ENCODE assay signal across 15 cellular contexts in genomic region chr7:73999664-74000420, GRCh38. TPM values are rescaled to one million over a fixed set of nuclear protein-coding genes. Genes with fewer than 3 reads are reported as not detected.
DNase-seq lines count a peak whose midpoint lies in the region; ATAC-seq, FAIRE-seq and TF ChIP-seq lines count a peak whose summit lies in the region.
"Had no signal": no experiment of that assay in that cellular context is flagged by ENCODE, and none has a peak within 500 bp of the region (broad histone marks: within the 10 kb centered on the region; RNA-seq: fewer than 3 reads in every experiment).

No MANE protein-coding gene starts in this region.

- peak overlapping the region; percentile 35 for H3K27ac ChIP-seq in astrocyte (ENCODE audit: low read depth, low read length)
- no peak overlapping the region for H3K27ac ChIP-seq in right cardiac atrium (ENCODE audit: low read length)
- H3K27ac ChIP-seq: hepatocyte, PC-9 had no signal

- H3K27me3 Mint-ChIP-seq in astrocyte (ENCODE audit: low read depth, unreplicated experiment) = peaks cover 13% of the 10 kb centered on the region
- peaks cover 5 to 8% of the 10 kb centered on the region in 2 donors for H3K27me3 Mint-ChIP-seq in T-cell

- no peaks in the 10 kb centered on the region for H3K27me3 ChIP-seq in astrocyte (ENCODE audit: insufficient read depth, low read length)
- no peaks in the 10 kb centered on the region for H3K27me3 ChIP-seq in right cardiac atrium (ENCODE audit: control insufficient read depth, insufficient read depth)
- H3K27me3 ChIP-seq in skeletal muscle satellite cell (ENCODE audit: control insufficient read depth, insufficient read depth, low read length) = no peaks in the 10 kb centered on the region
- H3K27me3 ChIP-seq: hepatocyte had no signal

- H3K36me3 ChIP-seq in astrocyte (ENCODE audit: insufficient read depth, low read length) (no peaks in the 10 kb centered on the region), skeletal muscle satellite cell (ENCODE audit: insufficient read depth, low read length) (no peaks in the 10 kb centered on the region)

- DNase-seq in GM04503 (ENCODE audit: low read depth) = peak; percentile 94
- peak; percentile 95 for DNase-seq in astrocyte (ENCODE audit: low read depth)
- peak; percentile 82 to 91 (median 90) for DNase-seq in right cardiac atrium
- DNase-seq in NCI-H1105 (lab: John Stamatoyannopoulos, UW) = no peak
- DNase-seq in T-cell = no peak
- no peak for DNase-seq in NCI-H1092 (lab: John Stamatoyannopoulos, UW)
- no peak for DNase-seq in HuH-7 (ENCODE audit: low spot score)
- DNase-seq: activated T-cell treated with anti-CD3 and anti-CD28 coated beads, Interleukin-2, amount 50 U/mL, for 1 hour; COR-L47; NCI-H2081; PC-9 had no signal

- WGBS in right cardiac atrium = 45% methylated on average over 26 of the region's 26 CpGs

- H3K4me1 Mint-ChIP-seq in astrocyte (ENCODE audit: low read depth, unreplicated experiment) (peaks cover 3% of the 10 kb centered on the region), T-cell (peaks cover 8 to 14% (median 10%) of the 10 kb centered on the region in 3 donors)

- peak; percentile 43 for FAIRE-seq in astrocyte (lab: Jason Lieb, UNC)
- FAIRE-seq: GM12878 had no signal

- CTCF ChIA-PET in T-cell (lab: Charles Lee) = no interaction called here

- H3K9ac ChIP-seq in astrocyte (ENCODE audit: low read length) (peak overlapping the region; percentile 62), skeletal muscle satellite cell (ENCODE audit: low read depth, low read length) (peak overlapping the region; percentile 81)

- H3K4me1 ChIP-seq in astrocyte (ENCODE audit: insufficient read depth, low read length) = peaks cover 34% of the 10 kb centered on the region
- H3K4me1 ChIP-seq in right cardiac atrium (ENCODE audit: control insufficient read depth, insufficient read depth, low read length) = no peaks in the 10 kb centered on the region
- H3K4me1 ChIP-seq in skeletal muscle satellite cell (ENCODE audit: control insufficient read depth, insufficient read depth, low read length) = peaks cover 47% of the 10 kb centered on the region

- H3K9me3 ChIP-seq in astrocyte (ENCODE audit: insufficient read depth, low read depth, low read length) (peaks cover 2% of the 10 kb centered on the region), right cardiac atrium (ENCODE audit: control insufficient read depth, low read length) (no peaks in the 10 kb centered on the region), skeletal muscle satellite cell (replicated peaks; ENCODE audit: low read length) (no peaks in the 10 kb centered on the region)

- H4K20me1 ChIP-seq in astrocyte (ENCODE audit: insufficient read depth, low read length) = no peaks in the 10 kb centered on the region

- H3K36me3 Mint-ChIP-seq in astrocyte (ENCODE audit: low read depth, unreplicated experiment) = peaks cover 2% of the 10 kb centered on the region
- no peaks in the 10 kb centered on the region for H3K36me3 Mint-ChIP-seq in T-cell
- H3K36me3 Mint-ChIP-seq: stimulated activated effector memory CD8-positive, alpha-beta T cell treated with anti-CD3 and anti-CD28 coated beads, Interleukin-12 subunit alpha, Interleukin-12 subunit beta, amount 100 ng/mL, for 72 hours had no signal

- no peaks in the 10 kb centered on the region for H3K79me2 ChIP-seq in astrocyte (ENCODE audit: insufficient read depth, low read length)
- H3K79me2 ChIP-seq: hepatocyte had no signal

- no peak for TF ChIP-seq CTCF in astrocyte (IDR thresholded peaks at IDR 0.05; ENCODE audit: insufficient read depth, low read depth, low read length)

- no peak overlapping the region for H3K27ac Mint-ChIP-seq in astrocyte (ENCODE audit: unreplicated experiment)
- no peak overlapping the region for H3K27ac Mint-ChIP-seq in T-cell
- H3K27ac Mint-ChIP-seq: stimulated activated effector memory CD8-positive, alpha-beta T cell treated with anti-CD3 and anti-CD28 coated beads, Interleukin-12 subunit alpha, Interleukin-12 subunit beta, amount 100 ng/mL, for 72 hours had no signal

- H3K4me2 ChIP-seq in astrocyte (ENCODE audit: low read length) (peak overlapping the region; percentile 31), skeletal muscle satellite cell (ENCODE audit: low read length) (peak overlapping the region; percentile 1)
- H3K4me2 ChIP-seq: hepatocyte, PC-9 had no signal

- no peak overlapping the region for H3K4me3 ChIP-seq in astrocyte (ENCODE audit: insufficient read depth, low read depth, low read length)
- H3K4me3 ChIP-seq in right cardiac atrium (ENCODE audit: low read length) = no peak overlapping the region
- no peak overlapping the region for H3K4me3 ChIP-seq in skeletal muscle satellite cell (ENCODE audit: low read length)
- H3K4me3 ChIP-seq: GM12878, hepatocyte, PC-9 had no signal

- H3K4me3 Mint-ChIP-seq in astrocyte (ENCODE audit: unreplicated experiment) (no peak overlapping the region), T-cell (no peak overlapping the region)
- H3K4me3 Mint-ChIP-seq: stimulated activated effector memory CD8-positive, alpha-beta T cell treated with anti-CD3 and anti-CD28 coated beads, Interleukin-12 subunit alpha, Interleukin-12 subunit beta, amount 100 ng/mL, for 72 hours had no signal

- H2AFZ ChIP-seq in astrocyte (ENCODE audit: low read depth, low read length) = no peak overlapping the region
- H2AFZ ChIP-seq: hepatocyte, PC-9 had no signal

- ATAC-seq in right cardiac atrium = peak; percentile 75 to 76
- no peak for ATAC-seq in T-cell (replicated peaks in 1 of 4)
- ATAC-seq: GM12878; stimulated activated effector memory CD8-positive, alpha-beta T cell treated with anti-CD3 and anti-CD28 coated beads, Interleukin-12 subunit alpha, Interleukin-12 subunit beta, amount 100 ng/mL, for 72 hours had no signal

- H3K9me3 Mint-ChIP-seq in astrocyte (ENCODE audit: unreplicated experiment) (peaks cover 18% of the 10 kb centered on the region), T-cell (peaks cover 0 to 7% (median 6%) of the 10 kb centered on the region in 3 donors)
- H3K9me3 Mint-ChIP-seq: stimulated activated effector memory CD8-positive, alpha-beta T cell treated with anti-CD3 and anti-CD28 coated beads, Interleukin-12 subunit alpha, Interleukin-12 subunit beta, amount 100 ng/mL, for 72 hours had no signal

- POLR2A ChIA-PET in T-cell (lab: Charles Lee) = no interaction called here

- intact Hi-C loops in right cardiac atrium (cut with DNase I) = loop anchor here in 1 of 4 donors (10.0 kb wide), 1 partner anchor 105 kb away; no protein-coding TSS in a partner anchor

RNA-seq across cellular contexts. Expression of gene ELN, which starts 28.1 kb away (rescaled TPM):
- total RNA-seq in astrocyte (0.75 and 0.89 TPM in 2 replicates), right cardiac atrium (100 to 1,000 TPM in 3 of 4 donors, 10 to 100 TPM in 1; 100.0 to 323 (median 120) TPM), T-cell (under 1 TPM in 3 of 5 donors, not detected in 2; 0.22 to 0.56 (median 0.44) TPM)
- polyA plus RNA-seq in right cardiac atrium = 73.4 TPM
- 4.6 and 58.8 TPM in 2 replicates for total RNA-seq in skeletal muscle satellite cell (2012; rRNA removed)

Comparison
In these comparisons a context has a peak if more than half of its experiments do, and no peak if none do; other contexts are left out.
1. DNase-seq: peak in GM04503 (single experiment), astrocyte (single experiment) and right cardiac atrium (3 of 3); none in NCI-H1105 (single experiment), T-cell (0 of 34), NCI-H1092 (single experiment) and HuH-7 (single experiment).
2. ATAC-seq: peak in right cardiac atrium (2 of 2); none in T-cell (0 of 4).
3. RNA of gene ELN, which starts 28.1 kb away (total RNA-seq): 100.0 to 323 TPM in right cardiac atrium; 0.75 to 0.89 TPM in astrocyte and 0.22 to 0.56 TPM in T-cell; every median in the first group is over 10 times any median in the second.